Comparison of ENCODE assay signal across 1 cellular context in the genomic region with DNA sequence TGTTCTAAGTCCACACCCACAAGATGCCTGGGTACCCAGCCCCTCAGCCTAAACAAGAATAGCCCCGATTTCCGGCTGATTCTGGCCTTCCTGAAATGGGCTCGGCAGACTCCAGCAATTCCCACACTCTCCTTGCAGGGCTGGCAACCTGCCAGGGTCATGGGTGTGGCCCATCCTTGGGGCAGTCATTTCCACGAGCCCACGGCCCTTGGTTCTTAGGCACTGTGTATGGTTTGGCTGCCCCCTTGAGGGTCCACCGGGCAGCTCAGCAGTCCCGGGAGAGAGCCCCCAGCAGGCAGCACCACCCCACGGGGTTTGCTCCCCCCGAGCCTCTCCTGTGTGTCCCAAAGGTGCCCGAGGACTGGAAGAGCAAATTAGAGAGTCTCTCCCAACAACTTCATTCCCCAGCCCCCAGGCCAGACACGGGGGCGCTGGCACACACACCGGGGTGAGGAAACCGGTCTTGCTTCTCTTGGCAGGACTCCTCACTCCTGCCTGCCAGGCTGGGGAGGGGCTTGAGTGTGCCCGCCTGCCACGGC.
TF ChIP-seq lines count a peak whose summit lies in the region.

No MANE protein-coding gene starts in this region.

TF ChIP-seq in HEK293, 187 proteins besides CTCF, POLR2A, EP300 and RAD21 (continued from another document):
- TF ChIP-seq TCF7L2 (IDR thresholded peaks at IDR 0.05; ENCODE audit: borderline replicate concordance, low read depth, low read length) (no peak), GLIS1 (tag by site-specific recombination; IDR thresholded peaks at IDR 0.05) (peak; percentile 87), ZSCAN5A (tag by site-specific recombination; IDR thresholded peaks at IDR 0.05) (no peak), ZNF433 (tag by site-specific recombination; IDR thresholded peaks at IDR 0.05; ENCODE audit: low read depth) (no peak), KLF1 (tag by site-specific recombination; IDR thresholded peaks at IDR 0.05) (peak; percentile 70), HOXA7 (CRISPR knock-in tag; IDR thresholded peaks at IDR 0.05; ENCODE audit: borderline replicate concordance) (no peak), ZNF280C (tag by site-specific recombination; IDR thresholded peaks at IDR 0.05) (no peak), ZNF561 (tag by site-specific recombination; IDR thresholded peaks at IDR 0.05; ENCODE audit: borderline replicate concordance) (no peak), ZNF639 (tag by site-specific recombination; IDR thresholded peaks at IDR 0.05) (no peak), ZNF2 (tag by site-specific recombination; IDR thresholded peaks at IDR 0.05) (no peak), GLIS2 (tag by site-specific recombination; IDR thresholded peaks at IDR 0.05) (peak; percentile 74), ZNF610 (tag by site-specific recombination; IDR thresholded peaks at IDR 0.05; ENCODE audit: borderline replicate concordance) (no peak), KLF17 (tag by site-specific recombination; IDR thresholded peaks at IDR 0.05) (no peak), ZNF184 (tag by site-specific recombination; IDR thresholded peaks at IDR 0.05) (no peak), OVOL3 (tag by site-specific recombination; IDR thresholded peaks at IDR 0.05) (no peak), ZNF776 (tag by site-specific recombination; IDR thresholded peaks at IDR 0.05; ENCODE audit: borderline replicate concordance) (no peak), GLI2 (tag by site-specific recombination; IDR thresholded peaks at IDR 0.05; ENCODE audit: borderline replicate concordance, low read depth) (no peak), ZNF654 (tag by site-specific recombination; IDR thresholded peaks at IDR 0.05; ENCODE audit: low read depth) (0 out of 2 replicates have a peak, but pooled peaks have one; percentile 8), ZFP3 (tag by site-specific recombination; IDR thresholded peaks at IDR 0.05; ENCODE audit: low read depth) (no peak), ZNF660 (tag by site-specific recombination; IDR thresholded peaks at IDR 0.05) (0 out of 2 replicates have a peak, but pooled peaks have one; percentile 50), ZBTB48 (tag by site-specific recombination; IDR thresholded peaks at IDR 0.05) (peak; percentile 41; the same call in 1 of the 2 replicates)
- TF ChIP-seq, protein P1, sequence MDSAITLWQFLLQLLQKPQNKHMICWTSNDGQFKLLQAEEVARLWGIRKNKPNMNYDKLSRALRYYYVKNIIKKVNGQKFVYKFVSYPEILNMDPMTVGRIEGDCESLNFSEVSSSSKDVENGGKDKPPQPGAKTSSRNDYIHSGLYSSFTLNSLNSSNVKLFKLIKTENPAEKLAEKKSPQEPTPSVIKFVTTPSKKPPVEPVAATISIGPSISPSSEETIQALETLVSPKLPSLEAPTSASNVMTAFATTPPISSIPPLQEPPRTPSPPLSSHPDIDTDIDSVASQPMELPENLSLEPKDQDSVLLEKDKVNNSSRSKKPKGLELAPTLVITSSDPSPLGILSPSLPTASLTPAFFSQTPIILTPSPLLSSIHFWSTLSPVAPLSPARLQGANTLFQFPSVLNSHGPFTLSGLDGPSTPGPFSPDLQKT (IDR thresholded peaks at IDR 0.05; ENCODE audit: borderline replicate concordance, low read depth, low read length): no peak
- TF ChIP-seq, protein P2, sequence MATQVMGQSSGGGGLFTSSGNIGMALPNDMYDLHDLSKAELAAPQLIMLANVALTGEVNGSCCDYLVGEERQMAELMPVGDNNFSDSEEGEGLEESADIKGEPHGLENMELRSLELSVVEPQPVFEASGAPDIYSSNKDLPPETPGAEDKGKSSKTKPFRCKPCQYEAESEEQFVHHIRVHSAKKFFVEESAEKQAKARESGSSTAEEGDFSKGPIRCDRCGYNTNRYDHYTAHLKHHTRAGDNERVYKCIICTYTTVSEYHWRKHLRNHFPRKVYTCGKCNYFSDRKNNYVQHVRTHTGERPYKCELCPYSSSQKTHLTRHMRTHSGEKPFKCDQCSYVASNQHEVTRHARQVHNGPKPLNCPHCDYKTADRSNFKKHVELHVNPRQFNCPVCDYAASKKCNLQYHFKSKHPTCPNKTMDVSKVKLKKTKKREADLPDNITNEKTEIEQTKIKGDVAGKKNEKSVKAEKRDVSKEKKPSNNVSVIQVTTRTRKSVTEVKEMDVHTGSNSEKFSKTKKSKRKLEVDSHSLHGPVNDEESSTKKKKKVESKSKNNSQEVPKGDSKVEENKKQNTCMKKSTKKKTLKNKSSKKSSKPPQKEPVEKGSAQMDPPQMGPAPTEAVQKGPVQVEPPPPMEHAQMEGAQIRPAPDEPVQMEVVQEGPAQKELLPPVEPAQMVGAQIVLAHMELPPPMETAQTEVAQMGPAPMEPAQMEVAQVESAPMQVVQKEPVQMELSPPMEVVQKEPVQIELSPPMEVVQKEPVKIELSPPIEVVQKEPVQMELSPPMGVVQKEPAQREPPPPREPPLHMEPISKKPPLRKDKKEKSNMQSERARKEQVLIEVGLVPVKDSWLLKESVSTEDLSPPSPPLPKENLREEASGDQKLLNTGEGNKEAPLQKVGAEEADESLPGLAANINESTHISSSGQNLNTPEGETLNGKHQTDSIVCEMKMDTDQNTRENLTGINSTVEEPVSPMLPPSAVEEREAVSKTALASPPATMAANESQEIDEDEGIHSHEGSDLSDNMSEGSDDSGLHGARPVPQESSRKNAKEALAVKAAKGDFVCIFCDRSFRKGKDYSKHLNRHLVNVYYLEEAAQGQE (tag by site-specific recombination; IDR thresholded peaks at IDR 0.05): no peak
